In the genomic region with DNA sequence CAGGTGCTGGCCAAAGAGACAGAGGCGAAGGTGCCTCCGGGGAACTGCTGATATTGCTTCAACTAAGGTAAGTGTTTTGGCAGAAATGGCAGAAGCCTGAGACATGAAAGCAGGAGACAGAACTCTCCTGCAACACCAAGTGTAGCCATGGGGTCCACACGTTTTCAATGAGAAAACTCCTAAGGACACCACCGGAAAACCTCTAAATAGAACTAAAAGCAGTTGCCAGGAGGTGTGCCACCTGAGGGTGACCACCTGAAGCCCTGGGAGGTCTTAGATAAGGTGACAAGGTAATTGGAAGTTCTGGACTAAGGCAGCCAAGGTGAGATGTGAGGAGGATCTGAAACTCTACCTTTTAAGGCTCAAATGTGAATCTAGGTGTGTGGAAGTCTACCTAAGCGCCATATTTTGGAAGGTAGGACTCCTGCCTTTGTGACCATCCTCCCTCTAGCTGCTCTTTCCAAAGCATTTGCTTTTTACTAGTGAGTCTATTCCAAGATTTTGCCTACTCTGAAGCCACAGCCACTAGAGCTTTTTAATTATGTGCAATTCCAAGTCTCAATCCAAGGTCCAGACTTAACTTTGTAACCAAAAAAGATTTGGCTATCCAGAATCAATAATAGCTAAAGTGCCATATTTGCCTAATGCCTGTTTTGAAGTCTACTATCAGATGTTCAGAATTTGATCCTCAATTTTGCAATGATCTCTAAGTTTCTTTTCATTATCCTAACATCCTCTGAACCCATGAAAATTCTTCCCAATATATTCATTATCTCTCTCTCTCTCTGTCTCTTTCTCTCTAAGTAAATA, we compare ENCODE assay signal across 1 cellular context.
TF ChIP-seq lines count a peak whose summit lies in the region.

No MANE protein-coding gene starts in this region.

TF ChIP-seq in GM12878, 131 proteins besides CTCF, POLR2A, EP300 and RAD21 (continued from another document):
- TF ChIP-seq NR2C2 (IDR thresholded peaks at IDR 0.05; ENCODE audit: borderline replicate concordance, control insufficient read depth, insufficient read length, low read depth) (no peak), PML (IDR thresholded peaks at IDR 0.05; ENCODE audit: low read length) (no peak), BHLHE40 (IDR thresholded peaks at IDR 0.05; ENCODE audit: borderline replicate concordance in 1 of 2, low read depth in 2 of 2, low read length in 1 of 2) (peak; percentile 19 to 39; a peak in 1 of 4 replicates), RFX5 (IDR thresholded peaks at IDR 0.05; ENCODE audit: low read depth, low read length) (no peak), SMAD1 (IDR thresholded peaks at IDR 0.05; ENCODE audit: low read depth, partially characterized antibody) (no peak)
- TF ChIP-seq, protein P1, sequence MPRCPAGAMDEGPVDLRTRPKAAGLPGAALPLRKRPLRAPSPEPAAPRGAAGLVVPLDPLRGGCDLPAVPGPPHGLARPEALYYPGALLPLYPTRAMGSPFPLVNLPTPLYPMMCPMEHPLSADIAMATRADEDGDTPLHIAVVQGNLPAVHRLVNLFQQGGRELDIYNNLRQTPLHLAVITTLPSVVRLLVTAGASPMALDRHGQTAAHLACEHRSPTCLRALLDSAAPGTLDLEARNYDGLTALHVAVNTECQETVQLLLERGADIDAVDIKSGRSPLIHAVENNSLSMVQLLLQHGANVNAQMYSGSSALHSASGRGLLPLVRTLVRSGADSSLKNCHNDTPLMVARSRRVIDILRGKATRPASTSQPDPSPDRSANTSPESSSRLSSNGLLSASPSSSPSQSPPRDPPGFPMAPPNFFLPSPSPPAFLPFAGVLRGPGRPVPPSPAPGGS (IDR thresholded peaks at IDR 0.05; ENCODE audit: borderline replicate concordance, insufficient read depth, low read depth, low read length, poor library complexity, severe bottlenecking), result no peak
